In genomic region chr2:102736607-102737409, GRCh38 we compare ENCODE assay signal across 1 cellular context.
TF ChIP-seq lines count a peak whose summit lies in the region.

No MANE protein-coding gene starts in this region.

TF ChIP-seq in K562, 482 proteins besides CTCF, POLR2A, EP300 and RAD21 (continued from another document and continues in another):
- TF ChIP-seq, protein P1, sequence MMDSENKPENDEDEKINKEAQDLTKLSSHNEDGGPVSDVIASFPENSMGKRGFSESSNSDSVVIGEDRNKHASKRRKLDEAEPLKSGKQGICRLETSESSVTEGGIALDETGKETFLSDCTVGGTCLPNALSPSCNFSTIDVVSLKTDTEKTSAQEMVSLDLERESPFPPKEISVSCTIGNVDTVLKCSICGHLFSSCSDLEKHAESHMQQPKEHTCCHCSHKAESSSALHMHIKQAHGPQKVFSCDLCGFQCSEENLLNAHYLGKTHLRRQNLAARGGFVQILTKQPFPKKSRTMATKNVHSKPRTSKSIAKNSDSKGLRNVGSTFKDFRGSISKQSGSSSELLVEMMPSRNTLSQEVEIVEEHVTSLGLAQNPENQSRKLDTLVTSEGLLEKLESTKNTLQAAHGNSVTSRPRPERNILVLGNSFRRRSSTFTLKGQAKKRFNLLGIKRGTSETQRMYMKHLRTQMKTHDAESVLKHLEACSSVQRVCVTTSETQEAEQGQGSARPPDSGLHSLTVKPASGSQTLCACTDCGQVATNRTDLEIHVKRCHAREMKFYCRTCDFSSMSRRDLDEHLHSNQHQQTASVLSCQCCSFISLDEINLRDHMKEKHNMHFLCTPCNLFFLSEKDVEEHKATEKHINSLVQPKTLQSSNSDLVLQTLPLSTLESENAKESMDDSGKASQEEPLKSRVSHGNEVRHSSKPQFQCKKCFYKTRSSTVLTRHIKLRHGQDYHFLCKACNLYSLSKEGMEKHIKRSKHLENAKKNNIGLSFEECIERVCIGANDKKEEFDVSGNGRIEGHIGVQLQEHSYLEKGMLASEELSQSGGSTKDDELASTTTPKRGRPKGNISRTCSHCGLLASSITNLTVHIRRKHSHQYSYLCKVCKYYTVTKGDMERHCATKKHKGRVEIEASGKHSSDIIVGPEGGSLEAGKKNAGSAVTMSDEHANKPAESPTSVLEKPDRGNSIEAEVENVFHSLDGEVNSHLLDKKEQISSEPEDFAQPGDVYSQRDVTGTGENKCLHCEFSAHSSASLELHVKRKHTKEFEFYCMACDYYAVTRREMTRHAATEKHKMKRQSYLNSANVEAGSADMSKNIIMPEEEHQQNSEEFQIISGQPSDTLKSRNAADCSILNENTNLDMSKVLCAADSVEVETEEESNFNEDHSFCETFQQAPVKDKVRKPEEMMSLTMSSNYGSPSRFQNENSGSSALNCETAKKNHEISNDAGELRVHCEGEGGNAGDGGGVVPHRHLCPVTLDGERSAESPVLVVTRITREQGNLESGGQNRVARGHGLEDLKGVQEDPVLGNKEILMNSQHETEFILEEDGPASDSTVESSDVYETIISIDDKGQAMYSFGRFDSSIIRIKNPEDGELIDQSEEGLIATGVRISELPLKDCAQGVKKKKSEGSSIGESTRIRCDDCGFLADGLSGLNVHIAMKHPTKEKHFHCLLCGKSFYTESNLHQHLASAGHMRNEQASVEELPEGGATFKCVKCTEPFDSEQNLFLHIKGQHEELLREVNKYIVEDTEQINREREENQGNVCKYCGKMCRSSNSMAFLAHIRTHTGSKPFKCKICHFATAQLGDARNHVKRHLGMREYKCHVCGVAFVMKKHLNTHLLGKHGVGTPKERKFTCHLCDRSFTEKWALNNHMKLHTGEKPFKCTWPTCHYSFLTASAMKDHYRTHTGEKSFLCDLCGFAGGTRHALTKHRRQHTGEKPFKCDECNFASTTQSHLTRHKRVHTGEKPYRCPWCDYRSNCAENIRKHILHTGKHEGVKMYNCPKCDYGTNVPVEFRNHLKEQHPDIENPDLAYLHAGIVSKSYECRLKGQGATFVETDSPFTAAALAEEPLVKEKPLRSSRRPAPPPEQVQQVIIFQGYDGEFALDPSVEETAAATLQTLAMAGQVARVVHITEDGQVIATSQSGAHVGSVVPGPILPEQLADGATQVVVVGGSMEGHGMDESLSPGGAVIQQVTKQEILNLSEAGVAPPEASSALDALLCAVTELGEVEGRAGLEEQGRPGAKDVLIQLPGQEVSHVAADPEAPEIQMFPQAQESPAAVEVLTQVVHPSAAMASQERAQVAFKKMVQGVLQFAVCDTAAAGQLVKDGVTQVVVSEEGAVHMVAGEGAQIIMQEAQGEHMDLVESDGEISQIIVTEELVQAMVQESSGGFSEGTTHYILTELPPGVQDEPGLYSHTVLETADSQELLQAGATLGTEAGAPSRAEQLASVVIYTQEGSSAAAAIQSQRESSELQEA (IDR thresholded peaks at IDR 0.05; ENCODE audit: low read depth): no peak
- TF ChIP-seq ZBTB11 (CRISPR knock-in tag; IDR thresholded peaks at IDR 0.05) (peak in 1 of 3 experiments; percentile 69; a peak in 3 of 6 replicates), ZNF445 (CRISPR knock-in tag; IDR thresholded peaks at IDR 0.05; ENCODE audit: low read depth) (no peak), DACH1 (IDR thresholded peaks at IDR 0.05; ENCODE audit: partially characterized antibody) (no peak), RBM17 (IDR thresholded peaks at IDR 0.05; ENCODE audit: borderline replicate concordance, low read depth, low read length) (no peak), GABPA (tag; conservative IDR thresholded peaks at IDR 0.05; ENCODE audit: low read depth) (peak; percentile 77), ATF1 (CRISPR knock-in tag; IDR thresholded peaks at IDR 0.05) (no peak), ATF1 (tag; IDR thresholded peaks at IDR 0.05) (peak; percentile 41; the same call in 1 of the 2 replicates), SIN3B (IDR thresholded peaks at IDR 0.05; ENCODE audit: low read depth) (peak; percentile 56; the same call in 1 of the 2 replicates), ZEB2 (IDR thresholded peaks at IDR 0.05) (no peak), EWSR1 (IDR thresholded peaks at IDR 0.05; ENCODE audit: borderline replicate concordance, low read depth, partially characterized antibody) (no peak), NONO (IDR thresholded peaks at IDR 0.05; ENCODE audit: low read depth in 2 of 2, low read length in 1 of 2) (0 out of 4 replicates have a peak, but pooled peaks of 1 of the 2 experiments have one; percentile 13), EP400 (IDR thresholded peaks at IDR 0.05) (peak; percentile 46), CREB5 (CRISPR knock-in tag; IDR thresholded peaks at IDR 0.05) (no peak), ZNF174 (CRISPR knock-in tag; IDR thresholded peaks at IDR 0.05) (no peak), E4F1 (CRISPR knock-in tag; IDR thresholded peaks at IDR 0.05; ENCODE audit: borderline replicate concordance) (no peak), ELF2 (CRISPR knock-in tag; IDR thresholded peaks at IDR 0.05) (peak; percentile 83; the same call in 1 of the 2 replicates), ZNF707 (CRISPR knock-in tag; conservative IDR thresholded peaks at IDR 0.05) (no peak), GATAD2B (IDR thresholded peaks at IDR 0.05; ENCODE audit: borderline replicate concordance) (no peak), CREM (IDR thresholded peaks at IDR 0.05; ENCODE audit: low read depth) (peak; percentile 20; the same call in 1 of the 2 replicates), CBX5 (IDR thresholded peaks at IDR 0.05; ENCODE audit: borderline replicate concordance, low read depth) (no peak), CXXC5 (CRISPR knock-in tag; IDR thresholded peaks at IDR 0.05) (peak; percentile 69), NCOA4 (IDR thresholded peaks at IDR 0.05; ENCODE audit: partially characterized antibody) (no peak), ZBTB49 (CRISPR knock-in tag; IDR thresholded peaks at IDR 0.05; ENCODE audit: borderline replicate concordance) (no peak)
- TF ChIP-seq, protein P2, sequence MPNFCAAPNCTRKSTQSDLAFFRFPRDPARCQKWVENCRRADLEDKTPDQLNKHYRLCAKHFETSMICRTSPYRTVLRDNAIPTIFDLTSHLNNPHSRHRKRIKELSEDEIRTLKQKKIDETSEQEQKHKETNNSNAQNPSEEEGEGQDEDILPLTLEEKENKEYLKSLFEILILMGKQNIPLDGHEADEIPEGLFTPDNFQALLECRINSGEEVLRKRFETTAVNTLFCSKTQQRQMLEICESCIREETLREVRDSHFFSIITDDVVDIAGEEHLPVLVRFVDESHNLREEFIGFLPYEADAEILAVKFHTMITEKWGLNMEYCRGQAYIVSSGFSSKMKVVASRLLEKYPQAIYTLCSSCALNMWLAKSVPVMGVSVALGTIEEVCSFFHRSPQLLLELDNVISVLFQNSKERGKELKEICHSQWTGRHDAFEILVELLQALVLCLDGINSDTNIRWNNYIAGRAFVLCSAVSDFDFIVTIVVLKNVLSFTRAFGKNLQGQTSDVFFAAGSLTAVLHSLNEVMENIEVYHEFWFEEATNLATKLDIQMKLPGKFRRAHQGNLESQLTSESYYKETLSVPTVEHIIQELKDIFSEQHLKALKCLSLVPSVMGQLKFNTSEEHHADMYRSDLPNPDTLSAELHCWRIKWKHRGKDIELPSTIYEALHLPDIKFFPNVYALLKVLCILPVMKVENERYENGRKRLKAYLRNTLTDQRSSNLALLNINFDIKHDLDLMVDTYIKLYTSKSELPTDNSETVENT (CRISPR knock-in tag; IDR thresholded peaks at IDR 0.05): 0 out of 2 replicates have a peak, but pooled peaks have one; percentile 45
- TF ChIP-seq, protein P3, sequence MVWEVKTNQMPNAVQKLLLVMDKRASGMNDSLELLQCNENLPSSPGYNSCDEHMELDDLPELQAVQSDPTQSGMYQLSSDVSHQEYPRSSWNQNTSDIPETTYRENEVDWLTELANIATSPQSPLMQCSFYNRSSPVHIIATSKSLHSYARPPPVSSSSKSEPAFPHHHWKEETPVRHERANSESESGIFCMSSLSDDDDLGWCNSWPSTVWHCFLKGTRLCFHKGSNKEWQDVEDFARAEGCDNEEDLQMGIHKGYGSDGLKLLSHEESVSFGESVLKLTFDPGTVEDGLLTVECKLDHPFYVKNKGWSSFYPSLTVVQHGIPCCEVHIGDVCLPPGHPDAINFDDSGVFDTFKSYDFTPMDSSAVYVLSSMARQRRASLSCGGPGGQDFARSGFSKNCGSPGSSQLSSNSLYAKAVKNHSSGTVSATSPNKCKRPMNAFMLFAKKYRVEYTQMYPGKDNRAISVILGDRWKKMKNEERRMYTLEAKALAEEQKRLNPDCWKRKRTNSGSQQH (CRISPR knock-in tag; IDR thresholded peaks at IDR 0.05): no peak
- TF ChIP-seq, protein P4, sequence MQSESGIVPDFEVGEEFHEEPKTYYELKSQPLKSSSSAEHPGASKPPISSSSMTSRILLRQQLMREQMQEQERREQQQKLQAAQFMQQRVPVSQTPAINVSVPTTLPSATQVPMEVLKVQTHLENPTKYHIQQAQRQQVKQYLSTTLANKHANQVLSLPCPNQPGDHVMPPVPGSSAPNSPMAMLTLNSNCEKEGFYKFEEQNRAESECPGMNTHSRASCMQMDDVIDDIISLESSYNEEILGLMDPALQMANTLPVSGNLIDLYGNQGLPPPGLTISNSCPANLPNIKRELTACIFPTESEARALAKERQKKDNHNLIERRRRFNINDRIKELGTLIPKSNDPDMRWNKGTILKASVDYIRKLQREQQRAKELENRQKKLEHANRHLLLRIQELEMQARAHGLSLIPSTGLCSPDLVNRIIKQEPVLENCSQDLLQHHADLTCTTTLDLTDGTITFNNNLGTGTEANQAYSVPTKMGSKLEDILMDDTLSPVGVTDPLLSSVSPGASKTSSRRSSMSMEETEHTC (IDR thresholded peaks at IDR 0.05): no peak
- TF ChIP-seq, protein P5, sequence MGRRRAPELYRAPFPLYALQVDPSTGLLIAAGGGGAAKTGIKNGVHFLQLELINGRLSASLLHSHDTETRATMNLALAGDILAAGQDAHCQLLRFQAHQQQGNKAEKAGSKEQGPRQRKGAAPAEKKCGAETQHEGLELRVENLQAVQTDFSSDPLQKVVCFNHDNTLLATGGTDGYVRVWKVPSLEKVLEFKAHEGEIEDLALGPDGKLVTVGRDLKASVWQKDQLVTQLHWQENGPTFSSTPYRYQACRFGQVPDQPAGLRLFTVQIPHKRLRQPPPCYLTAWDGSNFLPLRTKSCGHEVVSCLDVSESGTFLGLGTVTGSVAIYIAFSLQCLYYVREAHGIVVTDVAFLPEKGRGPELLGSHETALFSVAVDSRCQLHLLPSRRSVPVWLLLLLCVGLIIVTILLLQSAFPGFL (CRISPR knock-in tag; IDR thresholded peaks at IDR 0.05): no peak
